1 cellular context compared by ENCODE assay signal in the genomic region with DNA sequence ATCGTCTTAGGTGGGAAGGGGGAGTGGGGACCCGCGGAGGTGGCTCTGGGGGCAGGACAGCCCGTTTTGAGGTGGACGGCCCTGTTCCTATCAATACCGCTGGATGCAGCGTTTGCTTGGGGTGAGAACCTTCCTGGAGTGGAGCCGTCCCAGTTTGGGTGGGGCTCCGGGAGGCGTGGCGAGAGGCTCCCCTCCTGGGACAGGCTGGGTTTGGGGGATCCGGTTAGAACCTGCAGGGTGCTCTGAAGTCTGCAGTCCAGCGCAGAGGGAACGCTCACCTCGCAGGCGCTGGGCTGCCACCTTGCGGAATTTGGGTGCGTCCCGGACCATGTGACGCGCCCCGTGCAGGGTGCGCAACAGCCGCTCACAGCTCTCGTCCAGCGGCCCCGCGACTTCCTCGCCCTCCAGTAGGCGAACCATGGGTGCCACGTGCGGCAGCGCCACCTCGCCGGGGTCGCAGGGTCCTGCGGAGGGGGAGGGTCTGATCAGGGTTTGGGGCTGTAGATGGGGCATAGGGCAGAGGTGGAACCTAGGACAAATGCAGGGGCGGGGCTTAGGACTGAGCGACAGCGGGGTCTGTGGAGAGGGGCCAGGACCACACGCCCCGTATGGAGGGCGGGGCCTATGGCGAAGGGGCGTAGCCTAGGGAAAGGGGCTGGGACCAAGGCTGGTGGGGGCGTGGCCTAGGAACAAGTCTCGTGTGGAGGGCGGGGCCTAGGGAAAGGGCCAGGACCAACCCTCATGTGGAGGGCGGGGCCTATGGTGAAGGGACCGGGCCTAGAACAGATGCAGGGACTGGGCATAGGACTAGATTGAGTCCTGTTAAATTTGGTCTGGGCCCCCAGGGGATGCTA.
TF ChIP-seq lines count a peak whose summit lies in the region.

No MANE protein-coding gene starts in this region.

TF ChIP-seq in K562, 482 proteins besides CTCF, POLR2A, EP300 and RAD21 (continued from another document and continues in another):
- TF ChIP-seq NELFE (IDR thresholded peaks at IDR 0.05; ENCODE audit: insufficient read depth, insufficient read length) = no peak
- peak; percentile 85 for TF ChIP-seq HNRNPLL (IDR thresholded peaks at IDR 0.05; ENCODE audit: low read depth, low read length, poor library complexity, severe bottlenecking)
- no peak for TF ChIP-seq ZBTB1 (CRISPR knock-in tag; IDR thresholded peaks at IDR 0.05; ENCODE audit: borderline replicate concordance, low read depth)
- TF ChIP-seq PTBP1 (IDR thresholded peaks at IDR 0.05; ENCODE audit: low read depth, low read length) = no peak
- TF ChIP-seq, protein P1, sequence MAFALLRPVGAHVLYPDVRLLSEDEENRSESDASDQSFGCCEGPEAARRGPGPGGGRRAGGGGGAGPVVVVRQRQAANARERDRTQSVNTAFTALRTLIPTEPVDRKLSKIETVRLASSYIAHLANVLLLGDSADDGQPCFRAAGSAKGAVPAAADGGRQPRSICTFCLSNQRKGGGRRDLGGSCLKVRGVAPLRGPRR (CRISPR knock-in tag; IDR thresholded peaks at IDR 0.05) = no peak
- TF ChIP-seq, protein P2, sequence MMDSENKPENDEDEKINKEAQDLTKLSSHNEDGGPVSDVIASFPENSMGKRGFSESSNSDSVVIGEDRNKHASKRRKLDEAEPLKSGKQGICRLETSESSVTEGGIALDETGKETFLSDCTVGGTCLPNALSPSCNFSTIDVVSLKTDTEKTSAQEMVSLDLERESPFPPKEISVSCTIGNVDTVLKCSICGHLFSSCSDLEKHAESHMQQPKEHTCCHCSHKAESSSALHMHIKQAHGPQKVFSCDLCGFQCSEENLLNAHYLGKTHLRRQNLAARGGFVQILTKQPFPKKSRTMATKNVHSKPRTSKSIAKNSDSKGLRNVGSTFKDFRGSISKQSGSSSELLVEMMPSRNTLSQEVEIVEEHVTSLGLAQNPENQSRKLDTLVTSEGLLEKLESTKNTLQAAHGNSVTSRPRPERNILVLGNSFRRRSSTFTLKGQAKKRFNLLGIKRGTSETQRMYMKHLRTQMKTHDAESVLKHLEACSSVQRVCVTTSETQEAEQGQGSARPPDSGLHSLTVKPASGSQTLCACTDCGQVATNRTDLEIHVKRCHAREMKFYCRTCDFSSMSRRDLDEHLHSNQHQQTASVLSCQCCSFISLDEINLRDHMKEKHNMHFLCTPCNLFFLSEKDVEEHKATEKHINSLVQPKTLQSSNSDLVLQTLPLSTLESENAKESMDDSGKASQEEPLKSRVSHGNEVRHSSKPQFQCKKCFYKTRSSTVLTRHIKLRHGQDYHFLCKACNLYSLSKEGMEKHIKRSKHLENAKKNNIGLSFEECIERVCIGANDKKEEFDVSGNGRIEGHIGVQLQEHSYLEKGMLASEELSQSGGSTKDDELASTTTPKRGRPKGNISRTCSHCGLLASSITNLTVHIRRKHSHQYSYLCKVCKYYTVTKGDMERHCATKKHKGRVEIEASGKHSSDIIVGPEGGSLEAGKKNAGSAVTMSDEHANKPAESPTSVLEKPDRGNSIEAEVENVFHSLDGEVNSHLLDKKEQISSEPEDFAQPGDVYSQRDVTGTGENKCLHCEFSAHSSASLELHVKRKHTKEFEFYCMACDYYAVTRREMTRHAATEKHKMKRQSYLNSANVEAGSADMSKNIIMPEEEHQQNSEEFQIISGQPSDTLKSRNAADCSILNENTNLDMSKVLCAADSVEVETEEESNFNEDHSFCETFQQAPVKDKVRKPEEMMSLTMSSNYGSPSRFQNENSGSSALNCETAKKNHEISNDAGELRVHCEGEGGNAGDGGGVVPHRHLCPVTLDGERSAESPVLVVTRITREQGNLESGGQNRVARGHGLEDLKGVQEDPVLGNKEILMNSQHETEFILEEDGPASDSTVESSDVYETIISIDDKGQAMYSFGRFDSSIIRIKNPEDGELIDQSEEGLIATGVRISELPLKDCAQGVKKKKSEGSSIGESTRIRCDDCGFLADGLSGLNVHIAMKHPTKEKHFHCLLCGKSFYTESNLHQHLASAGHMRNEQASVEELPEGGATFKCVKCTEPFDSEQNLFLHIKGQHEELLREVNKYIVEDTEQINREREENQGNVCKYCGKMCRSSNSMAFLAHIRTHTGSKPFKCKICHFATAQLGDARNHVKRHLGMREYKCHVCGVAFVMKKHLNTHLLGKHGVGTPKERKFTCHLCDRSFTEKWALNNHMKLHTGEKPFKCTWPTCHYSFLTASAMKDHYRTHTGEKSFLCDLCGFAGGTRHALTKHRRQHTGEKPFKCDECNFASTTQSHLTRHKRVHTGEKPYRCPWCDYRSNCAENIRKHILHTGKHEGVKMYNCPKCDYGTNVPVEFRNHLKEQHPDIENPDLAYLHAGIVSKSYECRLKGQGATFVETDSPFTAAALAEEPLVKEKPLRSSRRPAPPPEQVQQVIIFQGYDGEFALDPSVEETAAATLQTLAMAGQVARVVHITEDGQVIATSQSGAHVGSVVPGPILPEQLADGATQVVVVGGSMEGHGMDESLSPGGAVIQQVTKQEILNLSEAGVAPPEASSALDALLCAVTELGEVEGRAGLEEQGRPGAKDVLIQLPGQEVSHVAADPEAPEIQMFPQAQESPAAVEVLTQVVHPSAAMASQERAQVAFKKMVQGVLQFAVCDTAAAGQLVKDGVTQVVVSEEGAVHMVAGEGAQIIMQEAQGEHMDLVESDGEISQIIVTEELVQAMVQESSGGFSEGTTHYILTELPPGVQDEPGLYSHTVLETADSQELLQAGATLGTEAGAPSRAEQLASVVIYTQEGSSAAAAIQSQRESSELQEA (IDR thresholded peaks at IDR 0.05; ENCODE audit: low read depth) = no peak
- no peak for TF ChIP-seq ESRRB (CRISPR knock-in tag; IDR thresholded peaks at IDR 0.05; ENCODE audit: borderline replicate concordance)
- TF ChIP-seq ILK (tag; IDR thresholded peaks at IDR 0.05; ENCODE audit: borderline replicate concordance, low read depth) = no peak
- TF ChIP-seq ZNF445 (CRISPR knock-in tag; IDR thresholded peaks at IDR 0.05; ENCODE audit: low read depth) = no peak
- no peak for TF ChIP-seq CHD1 (IDR thresholded peaks at IDR 0.05; ENCODE audit: low read length)
- TF ChIP-seq RUNX1 (IDR thresholded peaks at IDR 0.05; ENCODE audit: low read depth) = no peak
- no peak for TF ChIP-seq NFYB (IDR thresholded peaks at IDR 0.05; ENCODE audit: extremely low read depth, insufficient read length)
- TF ChIP-seq, protein P3, sequence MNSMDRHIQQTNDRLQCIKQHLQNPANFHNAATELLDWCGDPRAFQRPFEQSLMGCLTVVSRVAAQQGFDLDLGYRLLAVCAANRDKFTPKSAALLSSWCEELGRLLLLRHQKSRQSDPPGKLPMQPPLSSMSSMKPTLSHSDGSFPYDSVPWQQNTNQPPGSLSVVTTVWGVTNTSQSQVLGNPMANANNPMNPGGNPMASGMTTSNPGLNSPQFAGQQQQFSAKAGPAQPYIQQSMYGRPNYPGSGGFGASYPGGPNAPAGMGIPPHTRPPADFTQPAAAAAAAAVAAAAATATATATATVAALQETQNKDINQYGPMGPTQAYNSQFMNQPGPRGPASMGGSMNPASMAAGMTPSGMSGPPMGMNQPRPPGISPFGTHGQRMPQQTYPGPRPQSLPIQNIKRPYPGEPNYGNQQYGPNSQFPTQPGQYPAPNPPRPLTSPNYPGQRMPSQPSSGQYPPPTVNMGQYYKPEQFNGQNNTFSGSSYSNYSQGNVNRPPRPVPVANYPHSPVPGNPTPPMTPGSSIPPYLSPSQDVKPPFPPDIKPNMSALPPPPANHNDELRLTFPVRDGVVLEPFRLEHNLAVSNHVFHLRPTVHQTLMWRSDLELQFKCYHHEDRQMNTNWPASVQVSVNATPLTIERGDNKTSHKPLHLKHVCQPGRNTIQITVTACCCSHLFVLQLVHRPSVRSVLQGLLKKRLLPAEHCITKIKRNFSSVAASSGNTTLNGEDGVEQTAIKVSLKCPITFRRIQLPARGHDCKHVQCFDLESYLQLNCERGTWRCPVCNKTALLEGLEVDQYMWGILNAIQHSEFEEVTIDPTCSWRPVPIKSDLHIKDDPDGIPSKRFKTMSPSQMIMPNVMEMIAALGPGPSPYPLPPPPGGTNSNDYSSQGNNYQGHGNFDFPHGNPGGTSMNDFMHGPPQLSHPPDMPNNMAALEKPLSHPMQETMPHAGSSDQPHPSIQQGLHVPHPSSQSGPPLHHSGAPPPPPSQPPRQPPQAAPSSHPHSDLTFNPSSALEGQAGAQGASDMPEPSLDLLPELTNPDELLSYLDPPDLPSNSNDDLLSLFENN (IDR thresholded peaks at IDR 0.05; ENCODE audit: low read depth in 2 of 2, low read length in 2 of 2) = no peak
- TF ChIP-seq STAT5B (CRISPR knock-in tag; IDR thresholded peaks at IDR 0.05) = no peak
- TF ChIP-seq MBD2 (IDR thresholded peaks at IDR 0.05; ENCODE audit: borderline replicate concordance, low read depth) = no peak; the same call in 1 of the 2 replicates
- no peak for TF ChIP-seq POLR2AphosphoS2 (IDR thresholded peaks at IDR 0.05; ENCODE audit: low read length)
- no peak for TF ChIP-seq FOSL1 (tag; conservative IDR thresholded peaks at IDR 0.05)
- no peak for TF ChIP-seq HNRNPH1 (optimal IDR thresholded peaks at IDR 0.05; ENCODE audit: low read depth, low read length)
- peak; percentile 29 for TF ChIP-seq DACH1 (IDR thresholded peaks at IDR 0.05; ENCODE audit: partially characterized antibody)
- no peak for TF ChIP-seq ZNF133 (CRISPR knock-in tag; IDR thresholded peaks at IDR 0.05)
- peak; percentile 27; the same call in 1 of the 2 replicates for TF ChIP-seq NCOA1 (IDR thresholded peaks at IDR 0.05; ENCODE audit: low read depth)
- peak; percentile 40 to 89; a peak in 2 of 4 replicates for TF ChIP-seq SIN3A (IDR thresholded peaks at IDR 0.05; ENCODE audit: borderline replicate concordance in 2 of 2, control insufficient read depth in 1 of 2, low read depth in 2 of 2, low read length in 2 of 2)
- peak; percentile 33; the same call in 1 of the 2 replicates for TF ChIP-seq SPI1 (IDR thresholded peaks at IDR 0.05; ENCODE audit: borderline replicate concordance, low read depth, low read length)
- TF ChIP-seq, protein P4, sequence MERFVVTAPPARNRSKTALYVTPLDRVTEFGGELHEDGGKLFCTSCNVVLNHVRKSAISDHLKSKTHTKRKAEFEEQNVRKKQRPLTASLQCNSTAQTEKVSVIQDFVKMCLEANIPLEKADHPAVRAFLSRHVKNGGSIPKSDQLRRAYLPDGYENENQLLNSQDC (CRISPR knock-in tag; IDR thresholded peaks at IDR 0.05) = no peak
- TF ChIP-seq, protein P5, sequence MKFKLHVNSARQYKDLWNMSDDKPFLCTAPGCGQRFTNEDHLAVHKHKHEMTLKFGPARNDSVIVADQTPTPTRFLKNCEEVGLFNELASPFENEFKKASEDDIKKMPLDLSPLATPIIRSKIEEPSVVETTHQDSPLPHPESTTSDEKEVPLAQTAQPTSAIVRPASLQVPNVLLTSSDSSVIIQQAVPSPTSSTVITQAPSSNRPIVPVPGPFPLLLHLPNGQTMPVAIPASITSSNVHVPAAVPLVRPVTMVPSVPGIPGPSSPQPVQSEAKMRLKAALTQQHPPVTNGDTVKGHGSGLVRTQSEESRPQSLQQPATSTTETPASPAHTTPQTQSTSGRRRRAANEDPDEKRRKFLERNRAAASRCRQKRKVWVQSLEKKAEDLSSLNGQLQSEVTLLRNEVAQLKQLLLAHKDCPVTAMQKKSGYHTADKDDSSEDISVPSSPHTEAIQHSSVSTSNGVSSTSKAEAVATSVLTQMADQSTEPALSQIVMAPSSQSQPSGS (CRISPR knock-in tag; IDR thresholded peaks at IDR 0.05) = no peak
- TF ChIP-seq ZNF224 (CRISPR knock-in tag; IDR thresholded peaks at IDR 0.05) = no peak
- no peak; the same call in 1 of the 2 replicates for TF ChIP-seq ZEB2 (IDR thresholded peaks at IDR 0.05)
- no peak for TF ChIP-seq ZNF696 (CRISPR knock-in tag; conservative IDR thresholded peaks at IDR 0.05)
- TF ChIP-seq, protein P6, sequence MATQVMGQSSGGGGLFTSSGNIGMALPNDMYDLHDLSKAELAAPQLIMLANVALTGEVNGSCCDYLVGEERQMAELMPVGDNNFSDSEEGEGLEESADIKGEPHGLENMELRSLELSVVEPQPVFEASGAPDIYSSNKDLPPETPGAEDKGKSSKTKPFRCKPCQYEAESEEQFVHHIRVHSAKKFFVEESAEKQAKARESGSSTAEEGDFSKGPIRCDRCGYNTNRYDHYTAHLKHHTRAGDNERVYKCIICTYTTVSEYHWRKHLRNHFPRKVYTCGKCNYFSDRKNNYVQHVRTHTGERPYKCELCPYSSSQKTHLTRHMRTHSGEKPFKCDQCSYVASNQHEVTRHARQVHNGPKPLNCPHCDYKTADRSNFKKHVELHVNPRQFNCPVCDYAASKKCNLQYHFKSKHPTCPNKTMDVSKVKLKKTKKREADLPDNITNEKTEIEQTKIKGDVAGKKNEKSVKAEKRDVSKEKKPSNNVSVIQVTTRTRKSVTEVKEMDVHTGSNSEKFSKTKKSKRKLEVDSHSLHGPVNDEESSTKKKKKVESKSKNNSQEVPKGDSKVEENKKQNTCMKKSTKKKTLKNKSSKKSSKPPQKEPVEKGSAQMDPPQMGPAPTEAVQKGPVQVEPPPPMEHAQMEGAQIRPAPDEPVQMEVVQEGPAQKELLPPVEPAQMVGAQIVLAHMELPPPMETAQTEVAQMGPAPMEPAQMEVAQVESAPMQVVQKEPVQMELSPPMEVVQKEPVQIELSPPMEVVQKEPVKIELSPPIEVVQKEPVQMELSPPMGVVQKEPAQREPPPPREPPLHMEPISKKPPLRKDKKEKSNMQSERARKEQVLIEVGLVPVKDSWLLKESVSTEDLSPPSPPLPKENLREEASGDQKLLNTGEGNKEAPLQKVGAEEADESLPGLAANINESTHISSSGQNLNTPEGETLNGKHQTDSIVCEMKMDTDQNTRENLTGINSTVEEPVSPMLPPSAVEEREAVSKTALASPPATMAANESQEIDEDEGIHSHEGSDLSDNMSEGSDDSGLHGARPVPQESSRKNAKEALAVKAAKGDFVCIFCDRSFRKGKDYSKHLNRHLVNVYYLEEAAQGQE (CRISPR knock-in tag; IDR thresholded peaks at IDR 0.05; ENCODE audit: low read depth) = peak; percentile 75; the same call in 1 of the 2 replicates
- TF ChIP-seq, protein P7, sequence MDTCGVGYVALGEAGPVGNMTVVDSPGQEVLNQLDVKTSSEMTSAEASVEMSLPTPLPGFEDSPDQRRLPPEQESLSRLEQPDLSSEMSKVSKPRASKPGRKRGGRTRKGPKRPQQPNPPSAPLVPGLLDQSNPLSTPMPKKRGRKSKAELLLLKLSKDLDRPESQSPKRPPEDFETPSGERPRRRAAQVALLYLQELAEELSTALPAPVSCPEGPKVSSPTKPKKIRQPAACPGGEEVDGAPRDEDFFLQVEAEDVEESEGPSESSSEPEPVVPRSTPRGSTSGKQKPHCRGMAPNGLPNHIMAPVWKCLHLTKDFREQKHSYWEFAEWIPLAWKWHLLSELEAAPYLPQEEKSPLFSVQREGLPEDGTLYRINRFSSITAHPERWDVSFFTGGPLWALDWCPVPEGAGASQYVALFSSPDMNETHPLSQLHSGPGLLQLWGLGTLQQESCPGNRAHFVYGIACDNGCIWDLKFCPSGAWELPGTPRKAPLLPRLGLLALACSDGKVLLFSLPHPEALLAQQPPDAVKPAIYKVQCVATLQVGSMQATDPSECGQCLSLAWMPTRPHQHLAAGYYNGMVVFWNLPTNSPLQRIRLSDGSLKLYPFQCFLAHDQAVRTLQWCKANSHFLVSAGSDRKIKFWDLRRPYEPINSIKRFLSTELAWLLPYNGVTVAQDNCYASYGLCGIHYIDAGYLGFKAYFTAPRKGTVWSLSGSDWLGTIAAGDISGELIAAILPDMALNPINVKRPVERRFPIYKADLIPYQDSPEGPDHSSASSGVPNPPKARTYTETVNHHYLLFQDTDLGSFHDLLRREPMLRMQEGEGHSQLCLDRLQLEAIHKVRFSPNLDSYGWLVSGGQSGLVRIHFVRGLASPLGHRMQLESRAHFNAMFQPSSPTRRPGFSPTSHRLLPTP (IDR thresholded peaks at IDR 0.05; ENCODE audit: borderline replicate concordance, extremely low read depth, insufficient read length) = no peak
- TF ChIP-seq TGIF2 (CRISPR knock-in tag; IDR thresholded peaks at IDR 0.05) = no peak
- no peak for TF ChIP-seq ZNF347 (CRISPR knock-in tag; IDR thresholded peaks at IDR 0.05; ENCODE audit: low read depth)
- TF ChIP-seq NR4A1 (CRISPR knock-in tag; IDR thresholded peaks at IDR 0.05) = no peak
- peak; percentile 84 for TF ChIP-seq NR4A1 (tag; IDR thresholded peaks at IDR 0.05)
- TF ChIP-seq ZC3H8 (IDR thresholded peaks at IDR 0.05) = no peak
- TF ChIP-seq SUPT5H (IDR thresholded peaks at IDR 0.05) = peak; percentile 68
- TF ChIP-seq ZNF197 (CRISPR knock-in tag; IDR thresholded peaks at IDR 0.05; ENCODE audit: low read depth) = no peak
- TF ChIP-seq NFATC3 (IDR thresholded peaks at IDR 0.05) = no peak
